In genomic region chr10:77899080-77899477, GRCh38 we compare ENCODE assay signal across 9 cellular contexts. TPM values are rescaled to one million over a fixed set of nuclear protein-coding genes. Genes with fewer than 3 reads are reported as not detected.
DNase-seq lines count a peak whose midpoint lies in the region; ATAC-seq and TF ChIP-seq lines count a peak whose summit lies in the region.
"Had no signal": no experiment of that assay in that cellular context is flagged by ENCODE, and none has a peak within 500 bp of the region (broad histone marks: within the 10 kb centered on the region; RNA-seq: fewer than 3 reads in every experiment).

No MANE protein-coding gene starts in this region.

- H2BK5ac ChIP-seq in H9 (ENCODE audit: insufficient read length, low read length): no peak overlapping the region

- H3K36me3 ChIP-seq in stomach: no peaks in the 10 kb centered on the region

- no peak for TF ChIP-seq EP300 in stomach (IDR thresholded peaks at IDR 0.05)

- peaks cover 5% of the 10 kb centered on the region for H3K79me1 ChIP-seq in H9 (ENCODE audit: insufficient read depth, low read depth, low read length, poor library complexity, severe bottlenecking)

- H3K4me1 ChIP-seq in H9 (ENCODE audit: insufficient read depth, low read length) (peaks cover 8% of the 10 kb centered on the region; the same call in 1 of the 2 replicates), stomach (peaks cover 36 to 83% (median 55%) of the 10 kb centered on the region in 4 donors)

- no peak overlapping the region for H2BK120ac ChIP-seq in H9 (ENCODE audit: low read depth, low read length, poor library complexity, severe bottlenecking)

- no peaks in the 10 kb centered on the region for H3K27me3 Mint-ChIP-seq in H9 (ENCODE audit: low read depth)
- H3K27me3 Mint-ChIP-seq: activated naive CD8-positive, alpha-beta T cell had no signal

- H3K18ac ChIP-seq in H9 (ENCODE audit: insufficient read length, low read depth, low read length): no peak overlapping the region

- H4K8ac ChIP-seq in H9 (replicated peaks; ENCODE audit: insufficient read length, low read depth, low read length): no peak overlapping the region

- no peaks in the 10 kb centered on the region for H3K23me2 ChIP-seq in H9 (ENCODE audit: insufficient read length, low read depth, low read length, poor library complexity, severe bottlenecking)

- H3K9me3 ChIP-seq in H9 (ENCODE audit: control insufficient read depth, low read depth, low read length) (no peaks in the 10 kb centered on the region), stomach (no peaks in the 10 kb centered on the region)

- H3K4me3 Mint-ChIP-seq in H9: no peak overlapping the region; a peak in 1 of 5 replicates
- H3K4me3 Mint-ChIP-seq: activated naive CD8-positive, alpha-beta T cell had no signal

- peak; percentile 82 for ATAC-seq in SK-N-SH treated with all-trans-retinoic acid at 6 μM for 48 hours

- no peak overlapping the region for H3T11ph ChIP-seq in H9 (ENCODE audit: low read length)

- no peak overlapping the region for H2BK12ac ChIP-seq in H9 (ENCODE audit: insufficient read length, low read depth, low read length)

- H3K56ac ChIP-seq in H9 (ENCODE audit: insufficient read length, low read depth, low read length): no peak overlapping the region

- H3K4ac ChIP-seq in H9 (ENCODE audit: low read depth, low read length): no peak overlapping the region

- H3K4me3 ChIP-seq in stomach: no peak overlapping the region

- no peak overlapping the region for H4K5ac ChIP-seq in H9 (ENCODE audit: insufficient read length, low read depth, low read length)

- in situ Hi-C loops in GM13977 (cut with MboI; ENCODE audit: low pct_unique_long_range_greater_than_20kb, low sequenced_read_pairs, unreplicated experiment): no loop called here

- no peak overlapping the region for H2BK20ac ChIP-seq in H9 (ENCODE audit: low read depth, low read length, poor library complexity, severe bottlenecking)

- no peak overlapping the region for H3K4me2 ChIP-seq in H9 (ENCODE audit: insufficient read depth, insufficient read length, low read length)

- intact Hi-C loops in stomach (cut with DNase I; ENCODE audit: low total_unique reads): no loop called here

- H3K79me2 ChIP-seq in H9 (ENCODE audit: insufficient read depth, low read length): peaks cover 15% of the 10 kb centered on the region; the same call in 1 of the 2 replicates

- H2AK5ac ChIP-seq in H9 (ENCODE audit: insufficient read length, low read length): no peak overlapping the region

- H3K14ac ChIP-seq in H9 (ENCODE audit: insufficient read depth, low read length): peak overlapping the region; percentile 39; the same call in 1 of the 2 replicates

- no peak overlapping the region for H2BK15ac ChIP-seq in H9 (ENCODE audit: low read depth, low read length)

- H4K91ac ChIP-seq in H9 (ENCODE audit: insufficient read length, low read depth, low read length): no peak overlapping the region

- no peak overlapping the region for H3K23ac ChIP-seq in H9 (ENCODE audit: insufficient read length, low read depth, low read length)

- H2AFZ ChIP-seq in H9 (ENCODE audit: low read length): no peak overlapping the region

- no CpG with 5 or more reads among the region's 4 CpGs for WGBS in H9 (ENCODE audit: extremely low coverage, insufficient read length, low lambda C conversion rate)
- WGBS in stomach, 5 donors: 18 to 50% (median 34%) methylated on average over 4 of the region's 4 CpGs

- peaks cover 0 to 11% (median 0%) of the 10 kb centered on the region in 3 experiments; a peak in 3 of 7 replicates for H3K36me3 Mint-ChIP-seq in H9 (ENCODE audit: insufficient read depth in 1 of 3, low read depth in 3 of 3)
- H3K36me3 Mint-ChIP-seq: activated naive CD8-positive, alpha-beta T cell had no signal

- TF ChIP-seq CTCF in H9 (conservative IDR thresholded peaks at IDR 0.05) (no peak), stomach (IDR thresholded peaks at IDR 0.05) (no peak), GM13977 (IDR thresholded peaks at IDR 0.05; ENCODE audit: extremely low read depth, insufficient read depth, missing control alignments) (no peak)

- no peaks in the 10 kb centered on the region for H3K9me3 Mint-ChIP-seq in H9

- H3K9ac ChIP-seq in H9 (ENCODE audit: extremely low read depth, insufficient read length, low read length): no peak overlapping the region

- DNase-seq in H9: no peak
- peak; percentile 95 for DNase-seq in glomerular visceral epithelial cell (ENCODE audit: extremely low spot score)
- DNase-seq in stomach: peak; percentile 86
- DNase-seq in GOT3 (lab: John Stamatoyannopoulos, UW): no peak
- DNase-seq in GM13977 (ENCODE audit: low spot score): no peak
- DNase-seq in DMS79 treated with DMSO at 0.1 percent for 48 hours (lab: John Stamatoyannopoulos, UW): no peak
- DNase-seq in NCI-H187 treated with DMSO at 0.1 percent for 48 hours (lab: John Stamatoyannopoulos, UW): no peak

- H4K20me1 ChIP-seq in H9 (ENCODE audit: control insufficient read depth, insufficient read depth, insufficient read length): no peaks in the 10 kb centered on the region

- H3K27me3 ChIP-seq in H9 (ENCODE audit: insufficient read depth, low read length) (no peaks in the 10 kb centered on the region), stomach (no peaks in the 10 kb centered on the region)

- no peak for TF ChIP-seq POLR2A in stomach (IDR thresholded peaks at IDR 0.05)

- H3K27ac ChIP-seq in H9 (ENCODE audit: insufficient read length, low read depth, low read length) (no peak overlapping the region), stomach (peak overlapping the region; percentile 74 to 89 (median 83))

- peak overlapping the region; percentile 40 to 94 (median 62); a peak in 4 of 7 replicates for H3K27ac Mint-ChIP-seq in H9
- H3K27ac Mint-ChIP-seq: activated naive CD8-positive, alpha-beta T cell had no signal

- peaks cover 35 to 43% of the 10 kb centered on the region in 2 experiments for H3K4me1 Mint-ChIP-seq in H9

TF ChIP-seq in SK-N-SH treated with all-trans-retinoic acid at 6 μM for 48 hours, 23 proteins besides CTCF, POLR2A, EP300 and RAD21:
- no peak for TF ChIP-seq ZFP3 (CRISPR knock-in tag; IDR thresholded peaks at IDR 0.05)
- no peak for TF ChIP-seq TSHZ2 (CRISPR knock-in tag; IDR thresholded peaks at IDR 0.05)
- TF ChIP-seq PATZ1 (CRISPR knock-in tag; IDR thresholded peaks at IDR 0.05; ENCODE audit: borderline replicate concordance): no peak
- no peak for TF ChIP-seq RARB (CRISPR knock-in tag; IDR thresholded peaks at IDR 0.05)
- no peak for TF ChIP-seq TCF4 (CRISPR knock-in tag; IDR thresholded peaks at IDR 0.05; ENCODE audit: borderline replicate concordance)
- no peak for TF ChIP-seq ZNF8 (CRISPR knock-in tag; IDR thresholded peaks at IDR 0.05)
- no peak for TF ChIP-seq ESRRG (CRISPR knock-in tag; IDR thresholded peaks at IDR 0.05)
- no peak for TF ChIP-seq BACH2 (CRISPR knock-in tag; IDR thresholded peaks at IDR 0.05; ENCODE audit: borderline replicate concordance)

RNA-seq across cellular contexts. Expression of gene DLG5, which starts 27.5 kb away (rescaled TPM):
- total RNA-seq in H9 (2021) (67.2 and 67.4 TPM in 2 replicates), stomach (100 to 1,000 TPM in 1 of 5 donors, 10 to 100 TPM in 4; 32.3 to 134 (median 44.8) TPM)
- 10 to 100 TPM in 2 of 3 donors, 1 to 10 TPM in 1; 9.2 to 21.8 (median 11.5) TPM for polyA plus RNA-seq in stomach

Comparison
In these comparisons a context has a peak if more than half of its experiments do, and no peak if none do; other contexts are left out.
1. DNase-seq: peak in glomerular visceral epithelial cell (single experiment) and stomach (single experiment); none in H9 (single experiment), GOT3 (single experiment), GM13977 (single experiment), DMS79 treated with DMSO at 0.1 percent for 48 hours (single experiment) and NCI-H187 treated with DMSO at 0.1 percent for 48 hours (single experiment).